21 cellular contexts compared by ENCODE assay signal in the genomic region with DNA sequence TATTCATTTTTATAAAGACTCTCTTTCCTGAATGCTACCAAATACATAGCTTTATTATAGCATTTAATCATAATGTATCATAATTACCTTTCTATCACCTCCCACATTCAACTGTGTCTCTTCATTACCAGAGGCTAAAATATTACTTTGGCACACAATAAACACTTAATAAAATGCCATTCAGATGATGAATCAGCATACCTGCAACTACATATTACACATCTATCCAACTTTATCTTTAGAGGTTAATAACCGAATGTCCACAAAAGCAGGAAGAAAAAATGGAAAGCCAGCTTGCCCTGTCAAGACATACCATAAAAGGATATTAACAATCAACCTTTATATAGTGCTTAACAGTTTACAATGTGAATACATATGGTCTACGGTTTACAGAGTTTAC. TPM values are rescaled to one million over a fixed set of nuclear protein-coding genes. Genes with fewer than 3 reads are reported as not detected.
DNase-seq lines count a peak whose midpoint lies in the region; ATAC-seq and TF ChIP-seq lines count a peak whose summit lies in the region.
"Had no signal": no experiment of that assay in that cellular context is flagged by ENCODE, and none has a peak within 500 bp of the region (broad histone marks: within the 10 kb centered on the region; RNA-seq: fewer than 3 reads in every experiment).

No MANE protein-coding gene starts in this region.

- peaks cover 100% of the 10 kb centered on the region for H3K79me2 ChIP-seq in SK-N-SH (ENCODE audit: insufficient read depth)

- no peak overlapping the region for H3K9ac ChIP-seq in SK-N-SH

- H3K27me3 Mint-ChIP-seq in stimulated activated memory B cell treated with anti-CD40 and anti-IgM and Interleukin-4, amounts not matched to agents 10 μg/mL and 1 μg/mL and 100 μg/mL, for 72 hours = no peaks in the 10 kb centered on the region
- H3K27me3 Mint-ChIP-seq: activated CD8-positive, alpha-beta memory T cell treated with anti-CD3 and anti-CD28 coated beads, Interleukin-2, amount 10 ng/mL, durations not matched to agents 7 days and 5 days; activated naive CD8-positive, alpha-beta T cell treated with anti-CD3 and anti-CD28 coated beads, Interleukin-2, amount 50 U/mL, for 24 hours; T-cell had no signal

- H3K4me2 ChIP-seq in SK-N-SH = no peak overlapping the region

- H3K4me1 ChIP-seq in SK-N-SH (ENCODE audit: control insufficient read depth in 1 of 2, insufficient read depth in 2 of 2, low read depth in 1 of 2, low read length in 1 of 2) = peaks cover 7 to 10% of the 10 kb centered on the region in 2 experiments; a peak in 3 of 4 replicates
- H3K4me1 ChIP-seq in breast epithelium = peaks cover 0 to 6% of the 10 kb centered on the region in 2 donors
- peaks cover 29% of the 10 kb centered on the region for H3K4me1 ChIP-seq in mucosa of descending colon (ENCODE audit: low read depth)
- H3K4me1 ChIP-seq: prostate gland had no signal

- no peak overlapping the region for H2AFZ ChIP-seq in SK-N-SH (ENCODE audit: low read depth)

- H3K27ac Mint-ChIP-seq in stimulated activated memory B cell treated with anti-CD40 and anti-IgM and Interleukin-4, amounts not matched to agents 10 μg/mL and 1 μg/mL and 100 μg/mL, for 72 hours = no peak overlapping the region
- H3K27ac Mint-ChIP-seq: activated CD8-positive, alpha-beta memory T cell treated with anti-CD3 and anti-CD28 coated beads, Interleukin-2, amount 10 ng/mL, durations not matched to agents 7 days and 5 days; activated naive CD8-positive, alpha-beta T cell treated with anti-CD3 and anti-CD28 coated beads, Interleukin-2, amount 50 U/mL, for 24 hours; T-cell had no signal

- intact Hi-C loops in breast epithelium (cut with DNase I; ENCODE audit: low total_unique reads) = no loop called here
- intact Hi-C loops in mucosa of descending colon (cut with DNase I, micrococcal nuclease) = no loop called here

- no peak for TF ChIP-seq EP300 in SK-N-SH (IDR thresholded peaks at IDR 0.05; ENCODE audit: borderline replicate concordance in 1 of 2, low read depth in 1 of 2, low read length in 1 of 2)

- no peaks in the 10 kb centered on the region for H3K9me2 ChIP-seq in SK-N-SH

- DNase-seq in SK-N-SH (no peak), breast epithelium (ENCODE audit: low spot score in 2 of 2) (no peak), mucosa of descending colon (no peak), GF-D8 (lab: John Stamatoyannopoulos, UW) (no peak), cerebellum (ENCODE audit: low spot score) (no peak)
- DNase-seq: activated CD4-positive, alpha-beta T cell treated with anti-CD3 and anti-CD28 coated beads for 48 hours; activated CD8-positive, alpha-beta memory T cell treated with anti-CD3 and anti-CD28 coated beads, Interleukin-2, amount 10 ng/mL, durations not matched to agents 7 days and 5 days; activated naive CD8-positive, alpha-beta T cell treated with anti-CD3 and anti-CD28 coated beads, Interleukin-2, amount 50 U/mL, for 24 hours; left cardiac atrium; NCI-H1417 treated with DMSO at 0.1 percent for 48 hours; NCI-H748 treated with DMSO at 0.1 percent for 48 hours; SHP77; spleen; stimulated activated CD4-positive, alpha-beta T cell treated with anti-CD3 and anti-CD28 coated beads, Interleukin-4, amount 100 ng/mL, for 24 hours; T-cell had no signal

- H3K36me3 ChIP-seq in SK-N-SH (replicated peaks in 1 of 2; ENCODE audit: control insufficient read depth in 1 of 2, insufficient read depth in 2 of 2, low read length in 1 of 2) (no peaks in the 10 kb centered on the region), breast epithelium (no peaks in the 10 kb centered on the region), mucosa of descending colon (ENCODE audit: low read depth) (no peaks in the 10 kb centered on the region)
- H3K36me3 ChIP-seq: prostate gland, spleen had no signal

- H3K9me3 ChIP-seq in SK-N-SH = no peaks in the 10 kb centered on the region
- no peaks in the 10 kb centered on the region for H3K9me3 ChIP-seq in breast epithelium
- H3K9me3 ChIP-seq in mucosa of descending colon = no peaks in the 10 kb centered on the region
- H3K9me3 ChIP-seq: prostate gland, spleen had no signal

- TF ChIP-seq POLR2A in breast epithelium (IDR thresholded peaks at IDR 0.05) = no peak

- POLR2A ChIA-PET in SK-N-SH (lab: Yijun Ruan, JAX) = no interaction called here

- H3K36me3 Mint-ChIP-seq in stimulated activated memory B cell treated with anti-CD40 and anti-IgM and Interleukin-4, amounts not matched to agents 10 μg/mL and 1 μg/mL and 100 μg/mL, for 72 hours = peaks cover 27% of the 10 kb centered on the region
- H3K36me3 Mint-ChIP-seq: activated CD8-positive, alpha-beta memory T cell treated with anti-CD3 and anti-CD28 coated beads, Interleukin-2, amount 10 ng/mL, durations not matched to agents 7 days and 5 days had no signal

- H3K4me3 Mint-ChIP-seq in stimulated activated memory B cell treated with anti-CD40 and anti-IgM and Interleukin-4, amounts not matched to agents 10 μg/mL and 1 μg/mL and 100 μg/mL, for 72 hours = no peak overlapping the region
- H3K4me3 Mint-ChIP-seq: activated CD8-positive, alpha-beta memory T cell treated with anti-CD3 and anti-CD28 coated beads, Interleukin-2, amount 10 ng/mL, durations not matched to agents 7 days and 5 days; activated naive CD8-positive, alpha-beta T cell treated with anti-CD3 and anti-CD28 coated beads, Interleukin-2, amount 50 U/mL, for 24 hours; T-cell had no signal

- WGBS in SK-N-SH (ENCODE audit: low lambda C conversion rate) = 88% methylated on average over 2 of the region's 2 CpGs

- H3K4me1 Mint-ChIP-seq in stimulated activated memory B cell treated with anti-CD40 and anti-IgM and Interleukin-4, amounts not matched to agents 10 μg/mL and 1 μg/mL and 100 μg/mL, for 72 hours = peaks cover 83% of the 10 kb centered on the region

- H3F3A ChIP-seq in SK-N-SH (replicated peaks; ENCODE audit: insufficient read depth) = peaks cover 5% of the 10 kb centered on the region

- ATAC-seq in SK-N-SH treated with all-trans-retinoic acid at 6 μM for 48 hours = no peak
- ATAC-seq in mucosa of descending colon = peak; percentile 37
- no peak for ATAC-seq in stimulated activated memory B cell treated with anti-CD40 and anti-IgM and Interleukin-4, amounts not matched to agents 10 μg/mL and 1 μg/mL and 100 μg/mL, for 72 hours
- ATAC-seq in GM19351 (IDR thresholded peaks at IDR 0.05; ENCODE audit: unreplicated experiment) = no peak
- ATAC-seq: activated CD8-positive, alpha-beta memory T cell treated with anti-CD3 and anti-CD28 coated beads, Interleukin-2, amount 10 ng/mL, durations not matched to agents 7 days and 5 days; activated naive CD8-positive, alpha-beta T cell treated with anti-CD3 and anti-CD28 coated beads, Interleukin-2, amount 50 U/mL, for 24 hours; HepG2; T-cell had no signal

- no peaks in the 10 kb centered on the region for H3K27me3 ChIP-seq in SK-N-SH (ENCODE audit: insufficient read depth)
- H3K27me3 ChIP-seq in breast epithelium = no peaks in the 10 kb centered on the region
- H3K27me3 ChIP-seq: spleen had no signal

- H3K27ac ChIP-seq in SK-N-SH (ENCODE audit: low read depth in 2 of 2, low read length in 1 of 2) (peak overlapping the region in 1 of 2 experiments; percentile 36; a peak in 1 of 4 replicates), breast epithelium (peak overlapping the region; percentile 71 to 76)
- H3K27ac ChIP-seq: 22Rv1, prostate gland, spleen had no signal

- TF ChIP-seq CTCF in SK-N-SH (IDR thresholded peaks at IDR 0.05) = no peak
- no peak for TF ChIP-seq CTCF in breast epithelium (IDR thresholded peaks at IDR 0.05)
- TF ChIP-seq CTCF in mucosa of descending colon (IDR thresholded peaks at IDR 0.05) = no peak

- H4K20me1 ChIP-seq in SK-N-SH (ENCODE audit: insufficient read depth) = peaks cover 82% of the 10 kb centered on the region

- no peaks in the 10 kb centered on the region for H3K9me3 Mint-ChIP-seq in stimulated activated memory B cell treated with anti-CD40 and anti-IgM and Interleukin-4, amounts not matched to agents 10 μg/mL and 1 μg/mL and 100 μg/mL, for 72 hours
- H3K9me3 Mint-ChIP-seq: activated naive CD8-positive, alpha-beta T cell treated with anti-CD3 and anti-CD28 coated beads, Interleukin-2, amount 50 U/mL, for 24 hours; T-cell had no signal

- H3K4me3 ChIP-seq in SK-N-SH (ENCODE audit: low read depth in 2 of 2, low read length in 1 of 2) = no peak overlapping the region
- H3K4me3 ChIP-seq in breast epithelium = no peak overlapping the region
- no peak overlapping the region for H3K4me3 ChIP-seq in mucosa of descending colon
- H3K4me3 ChIP-seq: prostate gland, spleen had no signal

- no peak for TF ChIP-seq RAD21 in SK-N-SH (IDR thresholded peaks at IDR 0.05; ENCODE audit: low read length)

- CTCF ChIA-PET in SK-N-SH (lab: Yijun Ruan, JAX) = interaction anchor here (1.5 to 1.9 kb wide), 2 partner anchors 10 to 174 kb away, joined by 4 read pairs; no protein-coding TSS in a partner anchor

TF ChIP-seq in SK-N-SH treated with all-trans-retinoic acid at 6 μM for 48 hours, 23 proteins besides CTCF, POLR2A, EP300 and RAD21:
- TF ChIP-seq ZNF70 (CRISPR knock-in tag; IDR thresholded peaks at IDR 0.05) (no peak), ARNTL (CRISPR knock-in tag; IDR thresholded peaks at IDR 0.05; ENCODE audit: borderline replicate concordance, low read depth) (no peak), ISL1 (CRISPR knock-in tag; IDR thresholded peaks at IDR 0.05) (peak; percentile 28)

TF ChIP-seq in SK-N-SH, 30 proteins besides CTCF, POLR2A, EP300 and RAD21:
- no peak for TF ChIP-seq SMC3 (IDR thresholded peaks at IDR 0.05; ENCODE audit: low read depth, low read length)
- TF ChIP-seq TAF1 (IDR thresholded peaks at IDR 0.05; ENCODE audit: borderline replicate concordance, low read depth, low read length) = no peak
- TF ChIP-seq JUND (IDR thresholded peaks at IDR 0.05) = no peak
- TF ChIP-seq, protein P1, sequence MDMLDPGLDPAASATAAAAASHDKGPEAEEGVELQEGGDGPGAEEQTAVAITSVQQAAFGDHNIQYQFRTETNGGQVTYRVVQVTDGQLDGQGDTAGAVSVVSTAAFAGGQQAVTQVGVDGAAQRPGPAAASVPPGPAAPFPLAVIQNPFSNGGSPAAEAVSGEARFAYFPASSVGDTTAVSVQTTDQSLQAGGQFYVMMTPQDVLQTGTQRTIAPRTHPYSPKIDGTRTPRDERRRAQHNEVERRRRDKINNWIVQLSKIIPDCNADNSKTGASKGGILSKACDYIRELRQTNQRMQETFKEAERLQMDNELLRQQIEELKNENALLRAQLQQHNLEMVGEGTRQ (IDR thresholded peaks at IDR 0.05; ENCODE audit: borderline replicate concordance, low read depth, low read length) = no peak
- TF ChIP-seq TEAD4 (IDR thresholded peaks at IDR 0.05; ENCODE audit: borderline replicate concordance, insufficient read depth) = no peak
- TF ChIP-seq GABPA (IDR thresholded peaks at IDR 0.05; ENCODE audit: low read depth) = no peak
- no peak for TF ChIP-seq NFIC (IDR thresholded peaks at IDR 0.05; ENCODE audit: borderline replicate concordance)

RNA-seq across cellular contexts. Expression of a gene that starts 12.8 kb away (rescaled TPM):
- polyA plus RNA-seq in SK-N-SH (2012; rRNA removed) = 2.6 and 3.9 TPM in 2 replicates
- polyA plus RNA-seq in SK-N-SH (2012; cell fraction: cytosol; rRNA removed) = 3.9 and 4.2 TPM in 2 replicates
- polyA plus RNA-seq in SK-N-SH (2012; cell fraction: nucleus; rRNA removed) = 5.3 and 6.9 TPM in 2 replicates
- total RNA-seq in breast epithelium (10 to 100 TPM; 33.4 to 68.6 (median 55.2) TPM), mucosa of descending colon (10 to 100 TPM; 39.2 to 54.0 (median 40.0) TPM), cerebellum (40.6 TPM)
